In the genomic region with DNA sequence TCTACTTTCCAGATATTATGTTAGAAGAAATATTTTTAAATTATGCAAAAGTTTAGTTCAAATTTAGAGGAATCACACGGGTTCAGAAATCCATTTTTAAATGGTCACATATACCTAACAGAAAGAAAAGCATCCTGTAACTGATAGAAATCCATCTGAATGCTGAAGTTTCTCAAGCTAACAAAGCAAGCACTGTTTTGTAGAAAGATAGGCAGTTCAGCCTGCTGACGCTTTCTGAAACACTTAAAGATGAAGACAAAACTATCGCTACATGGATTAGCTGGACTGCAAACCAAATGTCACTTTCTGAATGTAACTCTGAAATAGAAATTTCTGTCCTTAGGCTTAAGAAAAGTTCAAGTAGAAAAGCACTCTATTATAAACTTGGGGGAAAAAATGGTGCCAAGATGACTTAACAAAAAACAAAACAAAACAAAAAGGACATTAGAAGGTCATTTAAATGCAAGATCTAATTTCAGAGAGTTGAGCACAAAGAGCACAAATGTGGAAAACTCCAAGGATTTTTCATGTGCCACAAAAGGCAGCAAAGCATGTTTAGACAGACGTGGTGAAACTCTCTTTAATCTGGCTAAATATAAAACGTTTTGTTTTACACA, we compare ENCODE assay signal across 9 cellular contexts. TPM values are rescaled to one million over a fixed set of nuclear protein-coding genes. Genes with fewer than 3 reads are reported as not detected.
DNase-seq lines count a peak whose midpoint lies in the region; FAIRE-seq and TF ChIP-seq lines count a peak whose summit lies in the region.
"Had no signal": no experiment of that assay in that cellular context is flagged by ENCODE, and none has a peak within 500 bp of the region (broad histone marks: within the 10 kb centered on the region; RNA-seq: fewer than 3 reads in every experiment).

No MANE protein-coding gene starts in this region.

- no peaks in the 10 kb centered on the region for H3K9me3 ChIP-seq in adrenal gland (replicated peaks in 1 of 3)
- no peaks in the 10 kb centered on the region for H3K9me3 ChIP-seq in kidney (ENCODE audit: control insufficient read depth in 1 of 2, low read length in 2 of 2)
- H3K9me3 ChIP-seq in stomach smooth muscle (ENCODE audit: control insufficient read depth in 2 of 2, low read length in 2 of 2): no peaks in the 10 kb centered on the region

- H3K36me3 ChIP-seq in adrenal gland (replicated peaks in 1 of 2) (no peaks in the 10 kb centered on the region), kidney (ENCODE audit: control insufficient read depth in 1 of 2, insufficient read depth in 2 of 2, low read length in 2 of 2) (no peaks in the 10 kb centered on the region), stomach smooth muscle (ENCODE audit: control insufficient read depth in 2 of 2, insufficient read depth in 2 of 2, low read length in 2 of 2) (no peaks in the 10 kb centered on the region)

- no peak for TF ChIP-seq POLR2A in adrenal gland (IDR thresholded peaks at IDR 0.05)

- H3K4me1 ChIP-seq in adrenal gland (replicated peaks in 1 of 2): peaks cover 32 to 47% of the 10 kb centered on the region in 2 donors
- H3K4me1 ChIP-seq in kidney (ENCODE audit: control insufficient read depth in 1 of 2, insufficient read depth in 1 of 2, low read depth in 1 of 2, low read length in 2 of 2): peaks cover 8 to 25% of the 10 kb centered on the region in 2 donors
- peaks cover 21% of the 10 kb centered on the region for H3K4me1 ChIP-seq in stomach smooth muscle (ENCODE audit: control insufficient read depth, insufficient read depth, low read length)

- H3K27ac ChIP-seq in adrenal gland: peak overlapping the region; percentile 75 to 98 (median 93)
- H3K27ac ChIP-seq in kidney (ENCODE audit: low read depth in 2 of 2, low read length in 2 of 2): peak overlapping the region; percentile 95 to 98
- peak overlapping the region; percentile 98 for H3K27ac ChIP-seq in stomach smooth muscle (ENCODE audit: low read length)

- H3K4me3 ChIP-seq in adrenal gland (peak overlapping the region in 3 of 4 donors; percentile 41 to 71 (median 63)), kidney (ENCODE audit: low read length in 2 of 2) (peak overlapping the region; percentile 83 to 91), stomach smooth muscle (ENCODE audit: low read length in 2 of 2) (peak overlapping the region; percentile 91 to 98)

- 9 to 16% (median 13%) methylated on average over 5 of the region's 5 CpGs for WGBS in adrenal gland, 4 donors

- FAIRE-seq in kidney (lab: Jason Lieb, UNC): no peak

- no peak for TF ChIP-seq CTCF in adrenal gland (IDR thresholded peaks at IDR 0.05)
- no peak for TF ChIP-seq CTCF in kidney (IDR thresholded peaks at IDR 0.05; ENCODE audit: borderline replicate concordance, extremely low read depth, insufficient read depth)

- intact Hi-C loops in adrenal gland (cut with DNase I) (no loop called here), kidney (cut with DNase I) (no loop called here)

- H3K9ac ChIP-seq in kidney (ENCODE audit: low read length in 2 of 2) (peak overlapping the region; percentile 38 to 95), stomach smooth muscle (ENCODE audit: low read length in 2 of 2) (peak overlapping the region; percentile 96 to 98)

- H3K27me3 ChIP-seq in adrenal gland (no peaks in the 10 kb centered on the region), stomach smooth muscle (ENCODE audit: control insufficient read depth in 1 of 2, insufficient read depth in 2 of 2, low read length in 2 of 2) (no peaks in the 10 kb centered on the region)

- DNase-seq in NCI-H345 treated with DMSO at 0.1 percent for 48 hours (lab: John Stamatoyannopoulos, UW; ENCODE audit: unreplicated experiment) (peak; percentile 30), NCI-H345 (lab: John Stamatoyannopoulos, UW) (no peak), adrenal gland (no peak), kidney (no peak), NCI-H1436 treated with DMSO at 0.1 percent for 48 hours (lab: John Stamatoyannopoulos, UW) (no peak)
- no peak for DNase-seq in stimulated activated naive CD4-positive, alpha-beta T cell (lab: John Stamatoyannopoulos, UW)
- no peak for DNase-seq in activated naive CD4-positive, alpha-beta T cell treated with Interleukin-2 at 50 U/mL for 16 hours
- DNase-seq: activated B cell treated with CpG ODN at 0.5 μM for 24 hours had no signal

RNA-seq across cellular contexts. Expression of gene PLOD2, which starts 1.3 kb away (rescaled TPM):
- 10 to 100 TPM; 24.4 to 79.0 (median 47.2) TPM for total RNA-seq in adrenal gland
- 10 to 100 TPM; 33.2 to 56.8 (median 33.6) TPM for polyA plus RNA-seq in adrenal gland
- total RNA-seq in kidney: 66.0 TPM
- polyA plus RNA-seq in kidney (ENCODE audit: insufficient read depth, low read depth, low replicate concordance): 21.3 TPM
- total RNA-seq: activated B cell treated with CpG ODN at 0.5 μM for 24 hours had no signal
